8 cellular contexts compared by ENCODE assay signal in genomic region chr17:64496786-64497564, GRCh38. TPM values are rescaled to one million over a fixed set of nuclear protein-coding genes. Genes with fewer than 3 reads are reported as not detected.
A peak's percentile ranks its signal among the peaks of the same experiment; 100 is the strongest.
DNase-seq lines count a peak whose midpoint lies in the region; ATAC-seq and TF ChIP-seq lines count a peak whose summit lies in the region.

Gene POLG2, minus strand, starts transcription at chr17:64497054. Its CDS starts 86 bp downstream, at chr17:64496968.

- TF ChIP-seq CTCF in vagina (IDR thresholded peaks at IDR 0.05): peak in 1 of 3 experiments; percentile 34

- H3K36me3 ChIP-seq in vagina: peaks cover 15 to 46% of the 10 kb centered on the region in 2 donors

- H3K27me3 ChIP-seq in right cardiac atrium (ENCODE audit: control insufficient read depth, insufficient read depth) (no peaks in the 10 kb centered on the region), vagina (no peaks in the 10 kb centered on the region)

- intact Hi-C loops in right cardiac atrium (cut with DNase I) (loop anchor here in 1 of 4 donors (10.0 kb wide), 1 partner anchor 182 kb away; no protein-coding TSS in a partner anchor), vagina (cut with DNase I) (loop anchor here (10.0 kb wide), 1 partner anchor 192 kb away; no protein-coding TSS in a partner anchor)

- H3K4me3 ChIP-seq in right cardiac atrium (ENCODE audit: low read length) (peak within 1 kb of the TSS; percentile 62), vagina (peak within 1 kb of the TSS; percentile 71 to 78)

- no peak for TF ChIP-seq POLR2A in vagina (IDR thresholded peaks at IDR 0.05)

- WGBS in right cardiac atrium: under 1% methylated on average over 50 of the region's 50 CpGs

- H3K27ac ChIP-seq in angular gyrus (ENCODE audit: low read depth, low read length) (peak within 1 kb of the TSS; percentile 78), right cardiac atrium (ENCODE audit: low read length) (peak within 1 kb of the TSS; percentile 53), vagina (peak within 1 kb of the TSS; percentile 78)

- DNase-seq in NCI-H187 treated with DMSO at 0.1 percent for 48 hours (lab: John Stamatoyannopoulos, UW): peak; percentile 64
- DNase-seq in T-helper 2 cell: peak; percentile 93 to 97 (median 95)
- DNase-seq in right cardiac atrium: peak; percentile 96 to 98 (median 97)
- DNase-seq in putamen (ENCODE audit: low spot score): peak; percentile 90
- peak in 1 of 2 donors; percentile 89 for DNase-seq in vagina (ENCODE audit: extremely low spot score in 2 of 2)

- H3K9me3 ChIP-seq in right cardiac atrium (ENCODE audit: control insufficient read depth, low read length): no peaks in the 10 kb centered on the region
- no peaks in the 10 kb centered on the region for H3K9me3 ChIP-seq in vagina

- ATAC-seq in GM18502 (IDR thresholded peaks at IDR 0.05; ENCODE audit: poor library complexity, unreplicated experiment): peak; percentile 86
- ATAC-seq in HG02970 (IDR thresholded peaks at IDR 0.05; ENCODE audit: low FRiP score, unreplicated experiment): peak; percentile 81
- ATAC-seq in right cardiac atrium: peak; percentile 96

- peaks cover 2% of the 10 kb centered on the region for H3K4me1 ChIP-seq in right cardiac atrium (ENCODE audit: control insufficient read depth, insufficient read depth, low read length)
- peaks cover 71% of the 10 kb centered on the region for H3K4me1 ChIP-seq in vagina

RNA-seq across cellular contexts. Expression of gene POLG2, which starts in this region (rescaled TPM):
- 1 to 10 TPM; 7.2 to 9.0 (median 8.2) TPM for total RNA-seq in right cardiac atrium
- polyA plus RNA-seq in right cardiac atrium: 5.4 TPM
- total RNA-seq in vagina: 16.7 TPM
